ENCODE assay signal across 22 cellular contexts in the genomic region with DNA sequence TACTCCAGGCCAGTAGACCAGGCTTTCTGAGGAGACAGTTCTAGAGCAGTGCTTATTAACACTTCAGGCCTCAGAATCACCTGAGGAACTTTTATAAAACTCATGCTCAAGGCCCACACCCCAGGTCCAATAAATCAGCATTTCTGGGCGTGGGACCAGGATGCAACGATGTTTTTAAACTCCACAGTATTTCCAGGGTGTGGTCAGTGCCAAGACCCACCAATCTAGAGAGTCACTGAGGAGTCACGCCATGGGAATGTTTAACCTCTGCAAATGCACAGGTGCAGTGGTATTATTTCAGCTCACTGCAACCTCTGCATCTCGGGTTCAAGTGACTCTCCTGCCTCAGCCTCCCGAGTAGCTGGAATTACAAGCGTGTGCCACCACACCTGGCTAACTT.
"Had no signal": no experiment of that assay in that cellular context is flagged by ENCODE, and none has a peak within 500 bp of the region (broad histone marks: within the 10 kb centered on the region; RNA-seq: fewer than 3 reads in every experiment).

No MANE protein-coding gene starts in this region.

- H3K4me2 ChIP-seq: SK-N-SH had no signal

- DNase-seq: Karpas-422, KG1, MG63, NCI-H1092, NCI-H1105 treated with DMSO at 0.1 percent for 48 hours, NCI-H1417 treated with DMSO at 0.1 percent for 48 hours, NCI-H146, NCI-H1694 treated with DMSO at 0.1 percent for 48 hours, NCI-H1930, NCI-H2081 treated with DMSO at 0.1 percent for 48 hours, NCI-H2171, NCI-H226, NCI-H446, NCI-H510A, NCI-H524 treated with DMSO at 0.1 percent for 48 hours, NCI-H69, NCI-H774, SHP77, SK-N-SH had no signal

- ATAC-seq: Panc1 had no signal

- H3K9me3 ChIP-seq: MG63, SK-N-SH had no signal

- H3K9ac ChIP-seq: SK-N-SH had no signal

- H3K9me2 ChIP-seq: SK-N-SH had no signal

- FAIRE-seq: HepG2 had no signal

- H3K27me3 ChIP-seq: MG63 had no signal

- H3K4me3 ChIP-seq: MG63 had no signal

- H3K27ac ChIP-seq: RWPE1 had no signal
